ENCODE assay signal across 1 cellular context in genomic region chr10:135601-136464, GRCh38.
TF ChIP-seq lines count a peak whose summit lies in the region.

No MANE protein-coding gene starts in this region.

TF ChIP-seq in HEK293, 187 proteins besides CTCF, POLR2A, EP300 and RAD21 (continued from another document):
- TF ChIP-seq ZBTB11 (tag by site-specific recombination; conservative IDR thresholded peaks at IDR 0.05; ENCODE audit: low read depth) (0 out of 2 replicates have a peak, but pooled peaks have one; percentile 14), SP2 (tag by site-specific recombination; IDR thresholded peaks at IDR 0.05) (no peak), ZNF266 (tag by site-specific recombination; IDR thresholded peaks at IDR 0.05; ENCODE audit: low read depth) (no peak), ZNF221 (tag by site-specific recombination; IDR thresholded peaks at IDR 0.05; ENCODE audit: borderline replicate concordance) (no peak), ZNF280D (tag by site-specific recombination; IDR thresholded peaks at IDR 0.05) (no peak), ZNF148 (tag by site-specific recombination; IDR thresholded peaks at IDR 0.05; ENCODE audit: borderline replicate concordance) (no peak)
